Comparison of ENCODE assay signal across 11 cellular contexts in genomic region chr9:71681708-71682268, GRCh38.
A peak's percentile ranks its signal among the peaks of the same experiment; 100 is the strongest.
DNase-seq lines count a peak whose midpoint lies in the region; ATAC-seq, FAIRE-seq and TF ChIP-seq lines count a peak whose summit lies in the region.
"Had no signal": no experiment of that assay in that cellular context is flagged by ENCODE, and none has a peak within 500 bp of the region (broad histone marks: within the 10 kb centered on the region; RNA-seq: fewer than 3 reads in every experiment).

No MANE protein-coding gene starts in this region.

- H3K27me3 ChIP-seq in cardiac muscle cell (no peaks in the 10 kb centered on the region), heart right ventricle (no peaks in the 10 kb centered on the region), K562 (ENCODE audit: control insufficient read depth in 2 of 2, insufficient read depth in 2 of 2, low read length in 2 of 2) (no peaks in the 10 kb centered on the region), liver (ENCODE audit: control insufficient read depth in 4 of 4, insufficient read depth in 4 of 4, low read length in 3 of 4) (no peaks in the 10 kb centered on the region), body of pancreas (no peaks in the 10 kb centered on the region)

- H3K36me3 Mint-ChIP-seq in activated naive CD4-positive, alpha-beta T cell treated with anti-CD3 and anti-CD28 coated beads for 36 hours (ENCODE audit: low read depth) = peaks cover 19% of the 10 kb centered on the region

- no peak overlapping the region for H3K4me3 ChIP-seq in cardiac muscle cell
- no peak overlapping the region for H3K4me3 ChIP-seq in heart right ventricle
- no peak overlapping the region for H3K4me3 ChIP-seq in K562
- H3K4me3 ChIP-seq in liver (ENCODE audit: low read depth in 1 of 3, low read length in 3 of 3) = no peak overlapping the region
- no peak overlapping the region for H3K4me3 ChIP-seq in body of pancreas

- TF ChIP-seq RAD21 in K562 (CRISPR knock-in tag; conservative IDR thresholded peaks at IDR 0.05 in 1 of 2, IDR thresholded peaks at IDR 0.05 in 1 of 2) (no peak), liver (IDR thresholded peaks at IDR 0.05) (peak in 1 of 2 donors; percentile 3)

- CTCF ChIA-PET in K562 (lab: Yijun Ruan, JAX; ENCODE audit: low intra/inter-chr PET ratio) = no interaction called here
- CTCF ChIA-PET in activated naive CD4-positive, alpha-beta T cell treated with anti-CD3 and anti-CD28 coated beads for 36 hours (lab: Charles Lee) = interaction anchor here (0.6 to 1.0 kb wide), 2 partner anchors 34 to 122 kb away, joined by 3 read pairs; no protein-coding TSS in a partner anchor

- no peaks in the 10 kb centered on the region for H3K36me3 ChIP-seq in cardiac muscle cell
- H3K36me3 ChIP-seq in heart right ventricle = peaks cover 0 to 31% (median 0%) of the 10 kb centered on the region in 9 donors
- peaks cover 5% of the 10 kb centered on the region; the same call in 2 of the 3 replicates for H3K36me3 ChIP-seq in K562 (ENCODE audit: control insufficient read depth, insufficient read depth, low read length)
- H3K36me3 ChIP-seq in liver (ENCODE audit: control insufficient read depth in 4 of 4, insufficient read depth in 3 of 4, low read depth in 1 of 4, low read length in 3 of 4) = peaks cover 0 to 6% (median 1%) of the 10 kb centered on the region in 4 donors
- H3K36me3 ChIP-seq in body of pancreas (replicated peaks in 1 of 2; ENCODE audit: insufficient read depth in 1 of 2, low read depth in 2 of 2) = peaks cover 0 to 4% of the 10 kb centered on the region in 2 donors

- ATAC-seq in heart right ventricle (no peak), K562 (peak; percentile 47; the same call in 2 of the 3 replicates), GM21723 (IDR thresholded peaks at IDR 0.05; ENCODE audit: unreplicated experiment) (no peak), body of pancreas (no peak)
- ATAC-seq: activated T-cell treated with anti-CD3 and anti-CD28 coated beads, Interleukin-2, amount 50 U/mL, for 72 hours; Right ventricle myocardium inferior had no signal

- FAIRE-seq in K562 (lab: Jason Lieb, UNC) = peak; percentile 74

- no peak overlapping the region for H3K4me2 ChIP-seq in K562 (ENCODE audit: insufficient read depth, low read length)

- no peak overlapping the region for H3K4me3 Mint-ChIP-seq in activated naive CD4-positive, alpha-beta T cell treated with anti-CD3 and anti-CD28 coated beads for 36 hours
- H3K4me3 Mint-ChIP-seq: activated T-cell treated with anti-CD3 and anti-CD28 coated beads, Interleukin-2, amount 50 U/mL, for 72 hours had no signal

- DNase-seq in cardiac muscle cell (ENCODE audit: low read depth in 1 of 2, low spot score in 1 of 2) = peak; percentile 51 to 59
- no peak for DNase-seq in heart right ventricle
- peak in 1 of 4 experiments; percentile 10 for DNase-seq in K562 (ENCODE audit: extremely low read depth in 1 of 4, low spot score in 3 of 4)
- no peak for DNase-seq in cortex of kidney (lab: John Stamatoyannopoulos, UW)
- DNase-seq in body of pancreas = no peak
- no peak for DNase-seq in activated naive CD4-positive, alpha-beta T cell treated with anti-CD3 and anti-CD28 coated beads for 36 hours
- DNase-seq: activated T-cell treated with anti-CD3 and anti-CD28 coated beads, Interleukin-2, amount 50 U/mL, for 72 hours; AML-193 had no signal

- H3K27me3 Mint-ChIP-seq in activated naive CD4-positive, alpha-beta T cell treated with anti-CD3 and anti-CD28 coated beads for 36 hours (ENCODE audit: low read depth) = no peaks in the 10 kb centered on the region

- BruUV-seq in K562 (replicated peaks; lab: Mats Ljungman, UMichigan) = no TSS peak

- TF ChIP-seq CTCF in cardiac muscle cell (IDR thresholded peaks at IDR 0.05; ENCODE audit: low read depth, low read length) = no peak
- no peak for TF ChIP-seq CTCF in heart right ventricle (IDR thresholded peaks at IDR 0.05)
- no peak for TF ChIP-seq CTCF in K562 (IDR thresholded peaks at IDR 0.05 in 2 of 3, conservative IDR thresholded peaks at IDR 0.05 in 1 of 3; ENCODE audit: insufficient read depth in 2 of 3, low read depth in 1 of 3, low read length in 3 of 3)
- TF ChIP-seq CTCF in liver (IDR thresholded peaks at IDR 0.05; ENCODE audit: low read depth, low read length, missing input control) = no peak
- TF ChIP-seq CTCF in body of pancreas (IDR thresholded peaks at IDR 0.05) = no peak

- H3K27ac Mint-ChIP-seq in activated naive CD4-positive, alpha-beta T cell treated with anti-CD3 and anti-CD28 coated beads for 36 hours = no peak overlapping the region
- H3K27ac Mint-ChIP-seq: activated T-cell treated with anti-CD3 and anti-CD28 coated beads, Interleukin-2, amount 50 U/mL, for 72 hours had no signal

- H3K27ac ChIP-seq in cardiac muscle cell (peak overlapping the region; percentile 13), heart right ventricle (peak overlapping the region in 2 of 10 donors; percentile 45 to 82), K562 (ENCODE audit: extremely low read depth, low read depth, low read length) (no peak overlapping the region), liver (ENCODE audit: low read depth in 1 of 2, low read length in 2 of 2) (peak overlapping the region; percentile 59 to 60), body of pancreas (peak overlapping the region in 1 of 4 donors; percentile 42)

- TF ChIP-seq EP300 in K562 (IDR thresholded peaks at IDR 0.05; ENCODE audit: low read length) = no peak

- peaks cover 26% of the 10 kb centered on the region for H3K4me1 Mint-ChIP-seq in activated naive CD4-positive, alpha-beta T cell treated with anti-CD3 and anti-CD28 coated beads for 36 hours (ENCODE audit: low read depth)

- in situ Hi-C loops in K562 (cut with MboI) = no loop called here

- no peaks in the 10 kb centered on the region for H3K9me1 ChIP-seq in K562 (ENCODE audit: control insufficient read depth, insufficient read depth, low read length)

- H3K4me1 ChIP-seq in cardiac muscle cell (ENCODE audit: low read depth) (peaks cover 23% of the 10 kb centered on the region), heart right ventricle (peaks cover 0 to 91% (median 40%) of the 10 kb centered on the region in 9 donors), K562 (replicated peaks in 1 of 2; ENCODE audit: control insufficient read depth in 2 of 2, insufficient read depth in 2 of 2, low read length in 2 of 2) (peaks cover 7 to 26% of the 10 kb centered on the region in 2 experiments; a peak in 4 of 5 replicates), liver (ENCODE audit: control insufficient read depth in 4 of 4, insufficient read depth in 4 of 4, low read length in 3 of 4) (peaks cover 15 to 78% (median 52%) of the 10 kb centered on the region in 4 donors), body of pancreas (peaks cover 21% of the 10 kb centered on the region)

- WGBS in heart right ventricle, 2 donors = 60 to 69% methylated on average over 3 of the region's 3 CpGs
- WGBS in K562 (ENCODE audit: insufficient coverage, low coverage, missing lambda C conversion rate) = 18% methylated on average over 3 of the region's 3 CpGs
- 62% methylated on average over 3 of the region's 3 CpGs for WGBS in liver
- WGBS in body of pancreas, 2 donors = 51 to 72% methylated on average over 3 of the region's 3 CpGs

- H3K9me3 Mint-ChIP-seq in activated naive CD4-positive, alpha-beta T cell treated with anti-CD3 and anti-CD28 coated beads for 36 hours = no peaks in the 10 kb centered on the region
- H3K9me3 Mint-ChIP-seq: activated T-cell treated with anti-CD3 and anti-CD28 coated beads, Interleukin-2, amount 50 U/mL, for 72 hours had no signal

- no peak overlapping the region for H2AFZ ChIP-seq in K562 (ENCODE audit: low read depth, low read length)

- no peaks in the 10 kb centered on the region for H3K79me2 ChIP-seq in K562 (ENCODE audit: control insufficient read depth, insufficient read depth, low read length)

- POLR2A ChIA-PET in K562 (lab: Yijun Ruan, JAX) = no interaction called here

- H3K9me3 ChIP-seq in cardiac muscle cell (ENCODE audit: low read depth) (no peaks in the 10 kb centered on the region), heart right ventricle (no peaks in the 10 kb centered on the region), K562 (replicated peaks; ENCODE audit: control insufficient read depth, insufficient read depth, low read depth, low read length) (no peaks in the 10 kb centered on the region), liver (ENCODE audit: control insufficient read depth in 4 of 4, low read length in 3 of 4) (no peaks in the 10 kb centered on the region), body of pancreas (no peaks in the 10 kb centered on the region)

- no peak for TF ChIP-seq POLR2A in K562 (conservative IDR thresholded peaks at IDR 0.05)
- TF ChIP-seq POLR2A in body of pancreas (IDR thresholded peaks at IDR 0.05) = no peak

- H3K9ac ChIP-seq in K562 (ENCODE audit: insufficient read depth in 1 of 2, low read depth in 2 of 2, low read length in 2 of 2) (no peak overlapping the region), liver (ENCODE audit: low read depth in 1 of 2, low read length in 2 of 2) (peak overlapping the region in 1 of 2 donors; percentile 12)

- intact Hi-C loops in heart right ventricle (cut with DNase I) = loop anchor here in 1 of 10 donors (10.0 kb wide), 1 partner anchor 47 kb away; no protein-coding TSS in a partner anchor
- intact Hi-C loops in K562 (cut with micrococcal nuclease) = loop anchor here (2.0 kb wide), 1 partner anchor 53 kb away; no protein-coding TSS in a partner anchor
- intact Hi-C loops in body of pancreas (cut with DNase I) = no loop called here
- intact Hi-C loops in activated naive CD4-positive, alpha-beta T cell treated with anti-CD3 and anti-CD28 coated beads for 36 hours (cut with micrococcal nuclease) = no loop called here

- no peaks in the 10 kb centered on the region for H4K20me1 ChIP-seq in K562 (replicated peaks; ENCODE audit: control insufficient read depth, insufficient read depth, low read length)

TF ChIP-seq in K562, 482 proteins besides CTCF, POLR2A, EP300 and RAD21 (continues in another document):
- TF ChIP-seq PCBP2 (IDR thresholded peaks at IDR 0.05; ENCODE audit: low read depth, low read length, poor library complexity, severe bottlenecking) = no peak

TF ChIP-seq in liver, 16 proteins besides CTCF, POLR2A, EP300 and RAD21 (continues in another document):
- TF ChIP-seq GABPA (IDR thresholded peaks at IDR 0.05 in 1 of 2, conservative IDR thresholded peaks at IDR 0.05 in 1 of 2) = no peak
- TF ChIP-seq FOXA2 (IDR thresholded peaks at IDR 0.05) = no peak
- no peak for TF ChIP-seq ZBTB33 (IDR thresholded peaks at IDR 0.05)

Comparison
In these comparisons a context has a peak if more than half of its experiments do, and no peak if none do; other contexts are left out.
1. DNase-seq: peak in cardiac muscle cell (2 of 2); none in heart right ventricle (0 of 2), cortex of kidney (single experiment), body of pancreas (0 of 4) and activated naive CD4-positive, alpha-beta T cell treated with anti-CD3 and anti-CD28 coated beads for 36 hours (single experiment).